12 cellular contexts compared by ENCODE assay signal in the genomic region with DNA sequence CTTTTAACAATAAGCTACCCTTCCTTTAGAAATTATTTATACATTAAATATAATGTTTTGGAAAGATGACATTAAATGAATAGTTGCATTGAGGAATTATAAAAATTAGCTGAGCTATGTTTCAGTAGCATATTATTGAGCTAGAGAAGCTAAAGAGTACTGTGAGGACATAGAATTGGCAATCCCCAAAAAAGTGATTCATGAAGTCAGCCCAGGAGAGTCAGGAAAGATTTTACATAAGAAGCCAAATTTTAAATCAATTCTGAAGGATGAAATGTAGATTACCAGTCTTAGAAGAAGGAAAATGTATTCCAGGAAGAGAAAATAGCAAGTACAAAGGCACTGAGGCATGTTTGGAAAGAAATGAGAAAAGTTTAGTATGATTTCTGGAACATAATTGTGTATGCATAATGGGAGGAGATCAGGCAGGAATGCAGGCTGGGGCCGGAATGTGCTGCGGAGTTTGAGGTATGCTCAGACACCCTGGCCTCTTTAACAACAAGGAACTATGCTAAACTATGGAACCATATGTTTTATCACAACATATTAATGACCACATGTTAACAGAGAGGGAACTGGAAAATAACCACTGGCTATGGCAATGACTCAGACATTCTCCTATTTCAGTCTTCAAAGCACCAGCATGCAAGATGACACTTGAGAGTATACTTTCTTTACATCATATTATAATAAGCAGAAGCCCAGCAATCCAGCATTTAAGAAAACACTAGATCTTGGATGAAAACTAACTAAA.
DNase-seq lines count a peak whose midpoint lies in the region; ATAC-seq, FAIRE-seq and TF ChIP-seq lines count a peak whose summit lies in the region.
"Had no signal": no experiment of that assay in that cellular context is flagged by ENCODE, and none has a peak within 500 bp of the region (broad histone marks: within the 10 kb centered on the region; RNA-seq: fewer than 3 reads in every experiment).

No MANE protein-coding gene starts in this region.

- H3K9me3 ChIP-seq in astrocyte (ENCODE audit: insufficient read depth, low read depth, low read length) (no peaks in the 10 kb centered on the region), mesodermal cell (ENCODE audit: control insufficient read depth, low read length) (peaks cover 2% of the 10 kb centered on the region), Caco-2 (no peaks in the 10 kb centered on the region)
- H3K9me3 ChIP-seq: esophagus muscularis mucosa had no signal

- DNase-seq in ELR (ENCODE audit: low read depth) (peak; percentile 75), astrocyte (ENCODE audit: low read depth) (peak; percentile 81), Caco-2 (no peak), lower leg skin (ENCODE audit: low spot score in 2 of 2) (no peak)
- no peak for DNase-seq in activated CD4-positive, alpha-beta T cell treated with anti-CD3 and anti-CD28 coated beads, Interleukin-2, amount 10 ng/mL, durations not matched to agents 24 days and 14 days
- DNase-seq: activated naive CD4-positive, alpha-beta T cell; natural killer cell; NCI-H774 had no signal

- no CpG with 5 or more reads among the region's 2 CpGs for WGBS in mesodermal cell (ENCODE audit: insufficient coverage in 2 of 2), 2 experiments
- WGBS in lower leg skin, 2 donors: 70 to 76% methylated on average over 2 of the region's 2 CpGs

- H3K79me2 ChIP-seq in astrocyte (ENCODE audit: insufficient read depth, low read length): no peaks in the 10 kb centered on the region

- CTCF ChIA-PET in Caco-2 (lab: Charles Lee): no interaction called here

- H2AFZ ChIP-seq in astrocyte (ENCODE audit: low read depth, low read length): no peak overlapping the region

- POLR2A ChIA-PET in Caco-2 (lab: Charles Lee): no interaction called here

- no peak overlapping the region for H3K4me3 ChIP-seq in astrocyte (ENCODE audit: insufficient read depth, low read depth, low read length)
- no peak overlapping the region for H3K4me3 ChIP-seq in mesodermal cell (ENCODE audit: extremely low read depth, insufficient read depth, low read length, poor library complexity, severe bottlenecking)
- no peak overlapping the region for H3K4me3 ChIP-seq in Caco-2 (ENCODE audit: low read depth, low read length)
- H3K4me3 ChIP-seq in lower leg skin (ENCODE audit: low read depth, poor library complexity, severe bottlenecking): no peak overlapping the region
- H3K4me3 ChIP-seq: esophagus muscularis mucosa had no signal

- H3K9me3 Mint-ChIP-seq in astrocyte (ENCODE audit: unreplicated experiment) (peaks cover 5% of the 10 kb centered on the region), Caco-2 (ENCODE audit: unreplicated experiment) (no peaks in the 10 kb centered on the region)
- H3K9me3 Mint-ChIP-seq in activated CD4-positive, alpha-beta T cell treated with anti-CD3 and anti-CD28 coated beads, Interleukin-2, amount 10 ng/mL, durations not matched to agents 24 days and 14 days: no peaks in the 10 kb centered on the region
- H3K9me3 Mint-ChIP-seq: natural killer cell had no signal

- H3K4me1 Mint-ChIP-seq in astrocyte (ENCODE audit: low read depth, unreplicated experiment): peaks cover 21% of the 10 kb centered on the region
- no peaks in the 10 kb centered on the region for H3K4me1 Mint-ChIP-seq in Caco-2 (ENCODE audit: low read depth, unreplicated experiment)
- no peaks in the 10 kb centered on the region for H3K4me1 Mint-ChIP-seq in activated CD4-positive, alpha-beta T cell treated with anti-CD3 and anti-CD28 coated beads, Interleukin-2, amount 10 ng/mL, durations not matched to agents 24 days and 14 days
- H3K4me1 Mint-ChIP-seq: natural killer cell had no signal

- no peak overlapping the region for H3K4me3 Mint-ChIP-seq in astrocyte (ENCODE audit: unreplicated experiment)
- no peak overlapping the region for H3K4me3 Mint-ChIP-seq in Caco-2 (ENCODE audit: unreplicated experiment)
- H3K4me3 Mint-ChIP-seq in activated CD4-positive, alpha-beta T cell treated with anti-CD3 and anti-CD28 coated beads, Interleukin-2, amount 10 ng/mL, durations not matched to agents 24 days and 14 days: no peak overlapping the region
- H3K4me3 Mint-ChIP-seq: natural killer cell had no signal

- H3K27me3 ChIP-seq in astrocyte (ENCODE audit: insufficient read depth, low read length) (no peaks in the 10 kb centered on the region), Caco-2 (replicated peaks; ENCODE audit: control insufficient read depth, insufficient read depth, low read length) (no peaks in the 10 kb centered on the region)
- H3K27me3 ChIP-seq: esophagus muscularis mucosa had no signal

- no peak overlapping the region for H3K9ac ChIP-seq in astrocyte (ENCODE audit: low read length)

- H3K36me3 Mint-ChIP-seq in astrocyte (ENCODE audit: low read depth, unreplicated experiment): no peaks in the 10 kb centered on the region
- no peaks in the 10 kb centered on the region for H3K36me3 Mint-ChIP-seq in Caco-2 (ENCODE audit: insufficient read depth, unreplicated experiment)
- H3K36me3 Mint-ChIP-seq in activated CD4-positive, alpha-beta T cell treated with anti-CD3 and anti-CD28 coated beads, Interleukin-2, amount 10 ng/mL, durations not matched to agents 24 days and 14 days (ENCODE audit: low read depth): no peaks in the 10 kb centered on the region
- H3K36me3 Mint-ChIP-seq: natural killer cell had no signal

- H3K4me2 ChIP-seq in astrocyte (ENCODE audit: low read length): peak overlapping the region; percentile 30

- H3K27me3 Mint-ChIP-seq in astrocyte (ENCODE audit: low read depth, unreplicated experiment): no peaks in the 10 kb centered on the region
- H3K27me3 Mint-ChIP-seq in Caco-2 (ENCODE audit: insufficient read depth, unreplicated experiment): no peaks in the 10 kb centered on the region
- H3K27me3 Mint-ChIP-seq in activated CD4-positive, alpha-beta T cell treated with anti-CD3 and anti-CD28 coated beads, Interleukin-2, amount 10 ng/mL, durations not matched to agents 24 days and 14 days: no peaks in the 10 kb centered on the region

- peak overlapping the region; percentile 81 for H3K27ac Mint-ChIP-seq in astrocyte (ENCODE audit: unreplicated experiment)
- H3K27ac Mint-ChIP-seq in Caco-2 (ENCODE audit: unreplicated experiment): no peak overlapping the region
- H3K27ac Mint-ChIP-seq in activated CD4-positive, alpha-beta T cell treated with anti-CD3 and anti-CD28 coated beads, Interleukin-2, amount 10 ng/mL, durations not matched to agents 24 days and 14 days: no peak overlapping the region
- H3K27ac Mint-ChIP-seq: natural killer cell had no signal

- no peak for TF ChIP-seq CTCF in astrocyte (IDR thresholded peaks at IDR 0.05; ENCODE audit: insufficient read depth, low read depth, low read length)
- no peak for TF ChIP-seq CTCF in Caco-2 (IDR thresholded peaks at IDR 0.05; ENCODE audit: insufficient read depth in 1 of 2, low read depth in 1 of 2, low read length in 1 of 2, severe bottlenecking in 1 of 2, unreplicated experiment in 1 of 2)
- no peak for TF ChIP-seq CTCF in lower leg skin (IDR thresholded peaks at IDR 0.05)

- H3K36me3 ChIP-seq in astrocyte (ENCODE audit: insufficient read depth, low read length): no peaks in the 10 kb centered on the region
- no peaks in the 10 kb centered on the region for H3K36me3 ChIP-seq in mesodermal cell (ENCODE audit: control insufficient read depth, insufficient read depth, low read length)
- H3K36me3 ChIP-seq in Caco-2 (ENCODE audit: control insufficient read depth, insufficient read depth, low read length): no peaks in the 10 kb centered on the region
- H3K36me3 ChIP-seq: esophagus muscularis mucosa had no signal

- intact Hi-C loops in Caco-2 (cut with micrococcal nuclease; ENCODE audit: unreplicated experiment) (loop anchor here (10.0 kb wide), 1 partner anchor 510 kb away; no protein-coding TSS in a partner anchor), lower leg skin (cut with DNase I; ENCODE audit: low total_unique reads) (no loop called here)
- intact Hi-C loops in activated CD4-positive, alpha-beta T cell treated with anti-CD3 and anti-CD28 coated beads, Interleukin-2, amount 10 ng/mL, durations not matched to agents 24 days and 14 days (cut with micrococcal nuclease): no loop called here

- peaks cover 9% of the 10 kb centered on the region for H3K4me1 ChIP-seq in astrocyte (ENCODE audit: insufficient read depth, low read length)
- peaks cover 12% of the 10 kb centered on the region for H3K4me1 ChIP-seq in mesodermal cell (ENCODE audit: control insufficient read depth, insufficient read depth, low read length, poor library complexity, severe bottlenecking)
- H3K4me1 ChIP-seq in Caco-2: no peaks in the 10 kb centered on the region

- ATAC-seq in HG02885 (IDR thresholded peaks at IDR 0.05; ENCODE audit: poor library complexity, unreplicated experiment): peak; percentile 50
- ATAC-seq in HG03045 (IDR thresholded peaks at IDR 0.05; ENCODE audit: unreplicated experiment): no peak
- ATAC-seq: natural killer cell had no signal

- no peak for TF ChIP-seq POLR2A in lower leg skin (IDR thresholded peaks at IDR 0.05)

- H4K20me1 ChIP-seq in astrocyte (ENCODE audit: insufficient read depth, low read length): no peaks in the 10 kb centered on the region

- BruUV-seq in Caco-2 (replicated peaks; lab: Mats Ljungman, UMichigan): no TSS peak

- peak; percentile 45 for FAIRE-seq in astrocyte (lab: Jason Lieb, UNC)

- H3K27ac ChIP-seq in astrocyte (ENCODE audit: low read depth, low read length): peak overlapping the region; percentile 10
- H3K27ac ChIP-seq in mesodermal cell (ENCODE audit: low read depth, low read length, severe bottlenecking): peak overlapping the region; percentile 43
- H3K27ac ChIP-seq: esophagus muscularis mucosa had no signal

Comparison
In these comparisons a context has a peak if more than half of its experiments do, and no peak if none do; other contexts are left out.
1. DNase-seq: peak in ELR (single experiment) and astrocyte (single experiment); none in Caco-2 (0 of 2), lower leg skin (0 of 2) and activated CD4-positive, alpha-beta T cell treated with anti-CD3 and anti-CD28 coated beads, Interleukin-2, amount 10 ng/mL, durations not matched to agents 24 days and 14 days (single experiment).